Comparison of ENCODE assay signal across 2 cellular contexts in the genomic region with DNA sequence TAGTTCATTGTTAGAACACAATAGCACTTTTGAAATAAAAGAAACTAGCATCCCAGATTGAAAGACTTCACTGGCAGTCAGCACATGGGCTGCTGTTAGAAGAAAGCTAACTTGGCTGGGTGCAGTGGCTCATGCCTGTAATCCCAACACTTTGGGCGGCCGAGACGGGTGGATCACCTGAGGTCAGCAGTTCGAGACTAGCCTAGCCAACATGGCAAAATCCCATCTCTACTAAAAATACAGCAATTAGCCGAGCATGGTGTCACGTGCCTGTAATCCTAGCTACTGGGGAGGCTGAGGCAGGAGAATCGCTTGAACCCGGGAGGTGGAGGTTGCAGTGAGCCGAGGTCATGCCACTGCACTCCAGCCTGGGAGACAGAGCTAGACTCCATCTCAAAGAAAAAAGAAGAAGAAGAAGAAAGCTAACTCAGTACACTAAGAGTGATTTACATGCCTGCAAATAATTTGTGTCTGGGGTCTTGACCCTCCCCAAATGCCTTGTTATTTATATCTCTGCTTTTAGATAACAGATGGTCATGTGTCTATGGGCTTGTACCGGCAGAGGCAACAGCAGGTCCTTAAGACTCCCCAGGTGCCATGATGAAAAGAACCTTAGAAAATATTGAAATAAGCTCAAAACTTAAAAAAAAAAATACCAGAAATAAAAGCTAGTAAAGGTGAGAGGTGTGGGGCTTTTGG.
TF ChIP-seq lines count a peak whose summit lies in the region.

No MANE protein-coding gene starts in this region.

TF ChIP-seq in A549, 52 proteins besides CTCF, POLR2A, EP300 and RAD21:
- TF ChIP-seq KDM5A (IDR thresholded peaks at IDR 0.05) = no peak
- TF ChIP-seq SMC3 (IDR thresholded peaks at IDR 0.05) = no peak
- no peak for TF ChIP-seq ZC3H11A (IDR thresholded peaks at IDR 0.05)
- TF ChIP-seq CHD2 (IDR thresholded peaks at IDR 0.05; ENCODE audit: low read length, partially characterized antibody) = no peak
- TF ChIP-seq, protein P1, sequence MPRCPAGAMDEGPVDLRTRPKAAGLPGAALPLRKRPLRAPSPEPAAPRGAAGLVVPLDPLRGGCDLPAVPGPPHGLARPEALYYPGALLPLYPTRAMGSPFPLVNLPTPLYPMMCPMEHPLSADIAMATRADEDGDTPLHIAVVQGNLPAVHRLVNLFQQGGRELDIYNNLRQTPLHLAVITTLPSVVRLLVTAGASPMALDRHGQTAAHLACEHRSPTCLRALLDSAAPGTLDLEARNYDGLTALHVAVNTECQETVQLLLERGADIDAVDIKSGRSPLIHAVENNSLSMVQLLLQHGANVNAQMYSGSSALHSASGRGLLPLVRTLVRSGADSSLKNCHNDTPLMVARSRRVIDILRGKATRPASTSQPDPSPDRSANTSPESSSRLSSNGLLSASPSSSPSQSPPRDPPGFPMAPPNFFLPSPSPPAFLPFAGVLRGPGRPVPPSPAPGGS (IDR thresholded peaks at IDR 0.05) = no peak
- TF ChIP-seq, protein P2, sequence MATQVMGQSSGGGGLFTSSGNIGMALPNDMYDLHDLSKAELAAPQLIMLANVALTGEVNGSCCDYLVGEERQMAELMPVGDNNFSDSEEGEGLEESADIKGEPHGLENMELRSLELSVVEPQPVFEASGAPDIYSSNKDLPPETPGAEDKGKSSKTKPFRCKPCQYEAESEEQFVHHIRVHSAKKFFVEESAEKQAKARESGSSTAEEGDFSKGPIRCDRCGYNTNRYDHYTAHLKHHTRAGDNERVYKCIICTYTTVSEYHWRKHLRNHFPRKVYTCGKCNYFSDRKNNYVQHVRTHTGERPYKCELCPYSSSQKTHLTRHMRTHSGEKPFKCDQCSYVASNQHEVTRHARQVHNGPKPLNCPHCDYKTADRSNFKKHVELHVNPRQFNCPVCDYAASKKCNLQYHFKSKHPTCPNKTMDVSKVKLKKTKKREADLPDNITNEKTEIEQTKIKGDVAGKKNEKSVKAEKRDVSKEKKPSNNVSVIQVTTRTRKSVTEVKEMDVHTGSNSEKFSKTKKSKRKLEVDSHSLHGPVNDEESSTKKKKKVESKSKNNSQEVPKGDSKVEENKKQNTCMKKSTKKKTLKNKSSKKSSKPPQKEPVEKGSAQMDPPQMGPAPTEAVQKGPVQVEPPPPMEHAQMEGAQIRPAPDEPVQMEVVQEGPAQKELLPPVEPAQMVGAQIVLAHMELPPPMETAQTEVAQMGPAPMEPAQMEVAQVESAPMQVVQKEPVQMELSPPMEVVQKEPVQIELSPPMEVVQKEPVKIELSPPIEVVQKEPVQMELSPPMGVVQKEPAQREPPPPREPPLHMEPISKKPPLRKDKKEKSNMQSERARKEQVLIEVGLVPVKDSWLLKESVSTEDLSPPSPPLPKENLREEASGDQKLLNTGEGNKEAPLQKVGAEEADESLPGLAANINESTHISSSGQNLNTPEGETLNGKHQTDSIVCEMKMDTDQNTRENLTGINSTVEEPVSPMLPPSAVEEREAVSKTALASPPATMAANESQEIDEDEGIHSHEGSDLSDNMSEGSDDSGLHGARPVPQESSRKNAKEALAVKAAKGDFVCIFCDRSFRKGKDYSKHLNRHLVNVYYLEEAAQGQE (IDR thresholded peaks at IDR 0.05) = 0 out of 2 replicates have a peak, but pooled peaks have one; percentile 3
- no peak for TF ChIP-seq CBX8 (IDR thresholded peaks at IDR 0.05)
- TF ChIP-seq FOSB (CRISPR knock-in tag; IDR thresholded peaks at IDR 0.05) = peak; percentile 83
- peak; percentile 71; the same call in 1 of the 2 replicates for TF ChIP-seq POLR2AphosphoS2 (conservative IDR thresholded peaks at IDR 0.05; ENCODE audit: low read length)
- no peak for TF ChIP-seq HEYL (CRISPR knock-in tag; IDR thresholded peaks at IDR 0.05)
- TF ChIP-seq, protein P3, sequence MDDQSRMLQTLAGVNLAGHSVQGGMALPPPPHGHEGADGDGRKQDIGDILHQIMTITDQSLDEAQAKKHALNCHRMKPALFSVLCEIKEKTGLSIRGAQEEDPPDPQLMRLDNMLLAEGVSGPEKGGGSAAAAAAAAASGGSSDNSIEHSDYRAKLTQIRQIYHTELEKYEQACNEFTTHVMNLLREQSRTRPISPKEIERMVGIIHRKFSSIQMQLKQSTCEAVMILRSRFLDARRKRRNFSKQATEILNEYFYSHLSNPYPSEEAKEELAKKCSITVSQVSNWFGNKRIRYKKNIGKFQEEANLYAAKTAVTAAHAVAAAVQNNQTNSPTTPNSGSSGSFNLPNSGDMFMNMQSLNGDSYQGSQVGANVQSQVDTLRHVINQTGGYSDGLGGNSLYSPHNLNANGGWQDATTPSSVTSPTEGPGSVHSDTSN (IDR thresholded peaks at IDR 0.05) = no peak
- 0 out of 2 replicates have a peak, but pooled peaks have one; percentile 41 for TF ChIP-seq RARB (CRISPR knock-in tag; IDR thresholded peaks at IDR 0.05)
- TF ChIP-seq HOXB13 (CRISPR knock-in tag; IDR thresholded peaks at IDR 0.05; ENCODE audit: low read depth) = peak; percentile 66
- no peak for TF ChIP-seq SREBF2 (IDR thresholded peaks at IDR 0.05)
- TF ChIP-seq TFCP2L1 (CRISPR knock-in tag; IDR thresholded peaks at IDR 0.05) = no peak
- TF ChIP-seq EHF (CRISPR knock-in tag; IDR thresholded peaks at IDR 0.05) = peak; percentile 38; the same call in 1 of the 2 replicates
- TF ChIP-seq RCOR1 (IDR thresholded peaks at IDR 0.05; ENCODE audit: low read depth, low read length) = no peak

TF ChIP-seq in endothelial cell of umbilical vein, 7 proteins besides CTCF, POLR2A, EP300 and RAD21:
- TF ChIP-seq EZH2 (IDR thresholded peaks at IDR 0.05; ENCODE audit: borderline replicate concordance, low read depth, low read length, severe bottlenecking) (no peak), POLR2AphosphoS5 (IDR thresholded peaks at IDR 0.05; ENCODE audit: insufficient read depth, low read depth, low read length) (no peak), MYC (IDR thresholded peaks at IDR 0.05; ENCODE audit: low read depth, low read length) (no peak), JUN (IDR thresholded peaks at IDR 0.05; ENCODE audit: borderline replicate concordance, insufficient read depth, insufficient read length, low read depth) (no peak), GATA2 (IDR thresholded peaks at IDR 0.05; ENCODE audit: insufficient read depth, insufficient read length, low read depth, low read length) (no peak), FOS (IDR thresholded peaks at IDR 0.05; ENCODE audit: borderline replicate concordance, insufficient read depth, low read length) (no peak)
- TF ChIP-seq, protein P4, sequence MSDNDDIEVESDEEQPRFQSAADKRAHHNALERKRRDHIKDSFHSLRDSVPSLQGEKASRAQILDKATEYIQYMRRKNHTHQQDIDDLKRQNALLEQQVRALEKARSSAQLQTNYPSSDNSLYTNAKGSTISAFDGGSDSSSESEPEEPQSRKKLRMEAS (IDR thresholded peaks at IDR 0.05; ENCODE audit: insufficient read depth, insufficient read length) = no peak
